In the genomic region with DNA sequence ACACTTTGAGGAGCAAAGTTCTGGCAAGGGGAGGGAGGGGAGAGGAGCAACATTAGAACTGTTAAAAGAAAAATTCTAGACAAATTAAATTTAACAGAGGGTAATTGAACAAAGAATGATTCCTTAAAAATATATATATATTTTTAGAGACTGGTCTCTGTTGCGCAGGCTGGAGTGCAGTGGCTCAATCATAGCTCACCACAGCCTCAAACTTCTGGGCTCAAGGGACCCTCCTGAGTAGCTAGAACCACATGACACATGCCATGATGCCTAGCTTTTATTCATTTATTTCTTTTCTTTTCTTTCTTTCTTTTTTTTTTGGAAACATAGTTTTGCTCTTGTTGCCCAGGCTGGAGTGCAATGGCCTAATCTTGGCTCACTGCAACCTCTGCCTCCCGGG, we compare ENCODE assay signal across 25 cellular contexts.
"Had no signal": no experiment of that assay in that cellular context is flagged by ENCODE, and none has a peak within 500 bp of the region (broad histone marks: within the 10 kb centered on the region; RNA-seq: fewer than 3 reads in every experiment).

No MANE protein-coding gene starts in this region.

- H3K36me3 ChIP-seq: left ventricle myocardium inferior, ovary, right atrium auricular region, right lobe of liver, stomach, suprapubic skin, thoracic aorta, tibial artery, upper lobe of right lung had no signal

- H3K4me2 ChIP-seq: smooth muscle cell had no signal

- H3K4me3 ChIP-seq: left ventricle myocardium inferior, lung, mucosa of descending colon, ovary, right atrium auricular region, right lobe of liver, smooth muscle cell, stomach, suprapubic skin, thoracic aorta, tibial artery, upper lobe of right lung had no signal

- ATAC-seq: mucosa of descending colon; naive thymus-derived CD4-positive, alpha-beta T cell; natural killer cell treated with Interleukin-12 subunit alpha and Interleukin-12 subunit beta and Interleukin-15 and Interleukin-18, amount 100 ng/mL, for 72 hours; right lobe of liver; stimulated activated memory B cell treated with anti-CD40 and anti-IgM and Interleukin-4, amounts not matched to agents 10 μg/mL and 1 μg/mL and 100 μg/mL, for 72 hours had no signal

- H3K9me3 ChIP-seq: left ventricle myocardium inferior, mucosa of descending colon, ovary, right atrium auricular region, right lobe of liver, stomach, suprapubic skin, thoracic aorta, tibial artery, upper lobe of right lung had no signal

- H3K27me3 ChIP-seq: ovary, right atrium auricular region, right lobe of liver, stomach, suprapubic skin, tibial artery, upper lobe of right lung had no signal

- DNase-seq: hypothalamus; immature natural killer cell; kidney; left ventricle myocardium inferior; midbrain; mucosa of descending colon; naive thymus-derived CD4-positive, alpha-beta T cell; ovary; right lobe of liver; stimulated activated CD4-positive, alpha-beta T cell treated with anti-CD3 and anti-CD28 coated beads, Interleukin-1b, Interleukin-23, amount 100 ng/mL, for 48 hours; stimulated activated CD4-positive, alpha-beta T cell treated with anti-CD3 and anti-CD28 coated beads, Interleukin-2, amount 100 ng/mL, for 48 hours; stimulated activated CD4-positive, alpha-beta T cell treated with anti-CD3 and anti-CD28 coated beads, Interleukin-4, amount 100 ng/mL, for 4 hours; stimulated activated CD8-positive, alpha-beta memory T cell treated with anti-CD3 and anti-CD28 coated beads, Interleukin-4, amount 100 ng/mL, for 48 hours; stimulated activated naive CD4-positive, alpha-beta T cell treated with Interleukin-2 at 50 U/mL for 16 hours; stomach; tibial artery; trophoblast cell; upper lobe of right lung had no signal

- H3K27ac ChIP-seq: left ventricle myocardium inferior, ovary, right atrium auricular region, right lobe of liver, stomach, suprapubic skin, thoracic aorta, tibial artery, upper lobe of right lung had no signal

- H3K4me1 ChIP-seq: left ventricle myocardium inferior, right atrium auricular region, right lobe of liver, stomach, suprapubic skin, tibial artery, upper lobe of right lung had no signal
